Comparison of ENCODE assay signal across 8 cellular contexts in the genomic region with DNA sequence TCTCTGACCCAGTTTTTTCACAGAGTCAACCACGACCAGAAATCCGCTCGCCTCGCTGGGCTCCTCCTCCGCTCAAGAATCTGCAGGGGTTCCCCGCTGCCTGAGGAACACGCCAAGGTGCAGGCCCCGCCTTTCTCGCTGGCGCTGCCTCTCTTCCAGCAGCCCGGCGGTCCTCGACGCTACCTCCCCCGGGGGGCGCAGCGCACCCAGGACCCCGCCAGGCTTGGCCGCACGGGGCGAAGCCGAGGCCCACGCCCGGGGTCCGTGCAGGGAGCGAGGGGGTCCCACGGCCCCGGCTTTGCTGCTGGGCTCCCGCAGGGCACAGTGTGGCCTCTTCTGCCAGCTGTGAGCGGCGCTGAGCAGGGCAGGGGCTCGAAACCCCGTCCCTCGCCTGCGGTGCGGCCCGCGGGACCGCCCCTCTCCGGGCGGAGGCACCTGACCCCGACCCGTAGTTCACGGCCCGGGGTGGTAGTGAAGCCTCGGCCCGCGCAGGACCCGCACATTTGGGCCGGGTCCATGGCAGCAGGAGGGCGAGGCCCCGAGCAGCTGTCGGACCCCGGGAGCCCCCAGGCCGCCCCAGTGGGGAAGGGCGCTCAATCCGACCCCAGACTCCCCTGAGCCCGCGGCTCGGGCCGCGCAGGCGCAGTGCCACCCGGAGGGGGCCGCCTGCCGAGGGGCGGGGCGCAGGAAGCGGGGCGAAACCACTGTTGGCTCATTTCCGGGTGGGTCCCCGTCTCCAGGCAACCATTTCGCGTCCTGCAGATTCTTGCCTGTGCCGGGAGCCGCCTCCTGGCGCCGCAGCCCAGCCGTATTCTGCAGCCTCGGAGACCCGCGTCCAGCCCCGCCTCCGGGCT. TPM values are rescaled to one million over a fixed set of nuclear protein-coding genes. Genes with fewer than 3 reads are reported as not detected.
A peak's percentile ranks its signal among the peaks of the same experiment; 100 is the strongest.
DNase-seq lines count a peak whose midpoint lies in the region; ATAC-seq, FAIRE-seq and TF ChIP-seq lines count a peak whose summit lies in the region.

No MANE protein-coding gene starts in this region.

- H3K4me1 ChIP-seq in kidney (ENCODE audit: control insufficient read depth in 1 of 2, insufficient read depth in 1 of 2, low read depth in 1 of 2, low read length in 2 of 2), result peaks cover 0 to 12% of the 10 kb centered on the region in 2 donors

- DNase-seq in AG09309 (ENCODE audit: low read depth), result peak; percentile 52
- DNase-seq in NCI-H345 (lab: John Stamatoyannopoulos, UW), result peak; percentile 93
- DNase-seq in activated CD4-positive, CD25-positive, alpha-beta regulatory T cell treated with anti-CD3 and anti-CD28 coated beads, Interleukin-2, amount 50 U/mL, for 16 hours (ENCODE audit: low read depth, low spot score), result peak; percentile 90
- peak; percentile 89 to 93 for DNase-seq in central memory CD8-positive, alpha-beta T cell (ENCODE audit: low spot score in 2 of 2)
- peak; percentile 97 for DNase-seq in kidney
- DNase-seq in stimulated activated CD4-positive, alpha-beta T cell treated with anti-CD3 and anti-CD28 coated beads, Interleukin-12 subunit alpha, Interleukin-12 subunit beta, amount 100 ng/mL, for 48 hours (ENCODE audit: low read depth in 2 of 3, low spot score in 1 of 3), result peak; percentile 89 to 91 (median 89)

- H3K9me3 Mint-ChIP-seq in central memory CD8-positive, alpha-beta T cell, result peaks cover 7% of the 10 kb centered on the region

- ATAC-seq in GM19023 (IDR thresholded peaks at IDR 0.05; ENCODE audit: unreplicated experiment) (peak; percentile 85), HG03196 (IDR thresholded peaks at IDR 0.05; ENCODE audit: unreplicated experiment) (peak; percentile 73)
- peak; percentile 89 for ATAC-seq in central memory CD8-positive, alpha-beta T cell (replicated peaks; ENCODE audit: extremely low read depth, poor library complexity, severe bottlenecking)

- H3K4me3 ChIP-seq in AG09309 (ENCODE audit: control insufficient read depth, low read depth, low read length) (peak overlapping the region; percentile 73), kidney (ENCODE audit: low read length in 2 of 2) (peak overlapping the region; percentile 67 to 81)

- peaks cover 0 to 3% of the 10 kb centered on the region in 2 donors for H3K9me3 ChIP-seq in kidney (ENCODE audit: control insufficient read depth in 1 of 2, low read length in 2 of 2)

- peak overlapping the region; percentile 67 to 80 for H3K27ac ChIP-seq in kidney (ENCODE audit: low read depth in 2 of 2, low read length in 2 of 2)

- H3K9ac ChIP-seq in kidney (ENCODE audit: low read length in 2 of 2), result peak overlapping the region; percentile 77 to 81

- peak overlapping the region; percentile 93 for H3K27ac Mint-ChIP-seq in central memory CD8-positive, alpha-beta T cell (ENCODE audit: low read depth)

- peaks cover 11% of the 10 kb centered on the region for H3K4me1 Mint-ChIP-seq in central memory CD8-positive, alpha-beta T cell

- peaks cover 9% of the 10 kb centered on the region for H3K36me3 Mint-ChIP-seq in central memory CD8-positive, alpha-beta T cell (ENCODE audit: insufficient read depth)

- peak overlapping the region; percentile 81 for H3K4me3 Mint-ChIP-seq in central memory CD8-positive, alpha-beta T cell

- intact Hi-C loops in kidney (cut with DNase I), result no loop called here

- FAIRE-seq in kidney (lab: Jason Lieb, UNC), result no peak

- H3K27me3 Mint-ChIP-seq in central memory CD8-positive, alpha-beta T cell, result no peaks in the 10 kb centered on the region

- TF ChIP-seq CTCF in AG09309 (IDR thresholded peaks at IDR 0.05; ENCODE audit: control insufficient read depth, insufficient read depth, low read depth, low read length, missing control alignments) (no peak), kidney (IDR thresholded peaks at IDR 0.05; ENCODE audit: borderline replicate concordance, extremely low read depth, insufficient read depth) (peak; percentile 12)

- no peaks in the 10 kb centered on the region for H3K36me3 ChIP-seq in kidney (ENCODE audit: control insufficient read depth in 1 of 2, insufficient read depth in 2 of 2, low read length in 2 of 2)

RNA-seq across cellular contexts. Expression of gene MMEL1, which starts 10.0 kb away (rescaled TPM):
- 4.0 TPM for total RNA-seq in kidney
- 8.5 TPM for polyA plus RNA-seq in kidney (ENCODE audit: insufficient read depth, low read depth, low replicate concordance)

RNA-seq across cellular contexts. Expression of gene PRXL2B, which starts 56.2 kb away (rescaled TPM):
- total RNA-seq in kidney, result 39.5 TPM
- polyA plus RNA-seq in kidney (ENCODE audit: insufficient read depth, low read depth, low replicate concordance), result 25.6 TPM

Comparison
In these comparisons a context has a peak if more than half of its experiments do, and no peak if none do; other contexts are left out.
1. Peak in every context shown above with its lines: DNase-seq, ATAC-seq, H3K4me3 ChIP-seq and H3K27ac ChIP-seq.